Comparison of ENCODE assay signal across 29 cellular contexts in genomic region chr5:87434461-87434860, GRCh38.
"Had no signal": no experiment of that assay in that cellular context is flagged by ENCODE, and none has a peak within 500 bp of the region (broad histone marks: within the 10 kb centered on the region; RNA-seq: fewer than 3 reads in every experiment).

No MANE protein-coding gene starts in this region.

- H3K4me1 Mint-ChIP-seq: naive B cell; naive thymus-derived CD8-positive, alpha-beta T cell; nephron; neural progenitor cell; stimulated activated memory B cell treated with anti-CD40 and anti-IgM and Interleukin-4, amounts not matched to agents 10 μg/mL and 1 μg/mL and 100 μg/mL, for 72 hours; stimulated activated naive CD8-positive, alpha-beta T cell treated with anti-CD3 and anti-CD28 coated beads, Interleukin-15, amount 100 ng/mL, for 72 hours had no signal

- H3K9ac ChIP-seq: neural progenitor cell, parathyroid adenoma had no signal

- DNase-seq: naive B cell; naive thymus-derived CD8-positive, alpha-beta T cell; occipital lobe; ovary; posterior cingulate gyrus; psoas muscle; right cardiac atrium; right lobe of liver; sigmoid colon; small intestine; stimulated activated CD4-positive, alpha-beta T cell treated with anti-CD3 and anti-CD28 coated beads, Interleukin-15, amount 100 ng/mL, for 24 hours; stimulated activated CD4-positive, alpha-beta T cell treated with anti-CD3 and anti-CD28 coated beads, Interleukin-2, amount 100 ng/mL, for 24 hours; stimulated activated CD4-positive, alpha-beta T cell treated with anti-CD3 and anti-CD28 coated beads, Interleukin-2, amount 100 ng/mL, for 48 hours; stimulated activated CD4-positive, alpha-beta T cell treated with anti-CD3 and anti-CD28 coated beads, Interleukin-4, amount 100 ng/mL, for 24 hours; stimulated activated CD8-positive, alpha-beta memory T cell treated with anti-CD3 and anti-CD28 coated beads, Interleukin-4, amount 100 ng/mL, for 48 hours; stimulated activated naive CD4-positive, alpha-beta T cell; stimulated activated naive CD8-positive, alpha-beta T cell treated with anti-CD3 and anti-CD28 coated beads, Interleukin-15, amount 100 ng/mL, for 72 hours; stimulated activated naive CD8-positive, alpha-beta T cell treated with anti-CD3 and anti-CD28 coated beads, Interleukin-15, Interleukin-2, amounts not matched to agents 100 U/mL and 50 U/mL, for 24 hours; substantia nigra; testis; tibial artery; trophoblast cell; upper lobe of right lung; uterus had no signal

- H3K4me3 Mint-ChIP-seq: naive B cell; naive thymus-derived CD8-positive, alpha-beta T cell; nephron; neural progenitor cell; stimulated activated memory B cell treated with anti-CD40 and anti-IgM and Interleukin-4, amounts not matched to agents 10 μg/mL and 1 μg/mL and 100 μg/mL, for 72 hours; stimulated activated naive CD8-positive, alpha-beta T cell treated with anti-CD3 and anti-CD28 coated beads, Interleukin-15, amount 100 ng/mL, for 72 hours had no signal

- H3K27me3 ChIP-seq: neural progenitor cell, ovary, right lobe of liver, sigmoid colon, suprapubic skin, testis, tibial artery, upper lobe of right lung, uterus had no signal

- H3K9me3 Mint-ChIP-seq: naive thymus-derived CD8-positive, alpha-beta T cell; neural progenitor cell; stimulated activated memory B cell treated with anti-CD40 and anti-IgM and Interleukin-4, amounts not matched to agents 10 μg/mL and 1 μg/mL and 100 μg/mL, for 72 hours; stimulated activated naive CD8-positive, alpha-beta T cell treated with anti-CD3 and anti-CD28 coated beads, Interleukin-15, amount 100 ng/mL, for 72 hours had no signal

- H3K27ac ChIP-seq: neural progenitor cell, ovary, parathyroid adenoma, psoas muscle, right lobe of liver, sigmoid colon, suprapubic skin, testis, tibial artery, upper lobe of right lung, uterus had no signal

- ATAC-seq: naive thymus-derived CD8-positive, alpha-beta T cell; psoas muscle; right cardiac atrium; right lobe of liver; stimulated activated memory B cell treated with anti-CD40 and anti-IgM and Interleukin-4, amounts not matched to agents 10 μg/mL and 1 μg/mL and 100 μg/mL, for 72 hours; stimulated activated naive CD8-positive, alpha-beta T cell treated with anti-CD3 and anti-CD28 coated beads, Interleukin-15, amount 100 ng/mL, for 72 hours; stimulated activated naive CD8-positive, alpha-beta T cell treated with anti-CD3 and anti-CD28 coated beads, Interleukin-15, Interleukin-2, amounts not matched to agents 100 U/mL and 50 U/mL, for 24 hours; upper lobe of right lung had no signal

- H3K9me3 ChIP-seq: ovary, psoas muscle, right lobe of liver, suprapubic skin, testis, upper lobe of right lung, uterus had no signal

- H3K27ac Mint-ChIP-seq: naive B cell; nephron; neural progenitor cell; stimulated activated memory B cell treated with anti-CD40 and anti-IgM and Interleukin-4, amounts not matched to agents 10 μg/mL and 1 μg/mL and 100 μg/mL, for 72 hours; stimulated activated naive CD8-positive, alpha-beta T cell treated with anti-CD3 and anti-CD28 coated beads, Interleukin-15, amount 100 ng/mL, for 72 hours had no signal

- H3K4me3 ChIP-seq: neural progenitor cell, ovary, psoas muscle, right lobe of liver, sigmoid colon, suprapubic skin, testis, tibial artery, upper lobe of right lung, uterus had no signal

- H3K36me3 ChIP-seq: neural progenitor cell, ovary, right lobe of liver, sigmoid colon, suprapubic skin, tibial artery, upper lobe of right lung, uterus had no signal

- H3K36me3 Mint-ChIP-seq: naive B cell; naive thymus-derived CD8-positive, alpha-beta T cell; neural progenitor cell; stimulated activated memory B cell treated with anti-CD40 and anti-IgM and Interleukin-4, amounts not matched to agents 10 μg/mL and 1 μg/mL and 100 μg/mL, for 72 hours had no signal

- H3K4me1 ChIP-seq: neural progenitor cell, parathyroid adenoma, psoas muscle, right lobe of liver, sigmoid colon, suprapubic skin, testis, tibial artery, upper lobe of right lung, uterus had no signal
